Comparison of ENCODE assay signal across 8 cellular contexts in the genomic region with DNA sequence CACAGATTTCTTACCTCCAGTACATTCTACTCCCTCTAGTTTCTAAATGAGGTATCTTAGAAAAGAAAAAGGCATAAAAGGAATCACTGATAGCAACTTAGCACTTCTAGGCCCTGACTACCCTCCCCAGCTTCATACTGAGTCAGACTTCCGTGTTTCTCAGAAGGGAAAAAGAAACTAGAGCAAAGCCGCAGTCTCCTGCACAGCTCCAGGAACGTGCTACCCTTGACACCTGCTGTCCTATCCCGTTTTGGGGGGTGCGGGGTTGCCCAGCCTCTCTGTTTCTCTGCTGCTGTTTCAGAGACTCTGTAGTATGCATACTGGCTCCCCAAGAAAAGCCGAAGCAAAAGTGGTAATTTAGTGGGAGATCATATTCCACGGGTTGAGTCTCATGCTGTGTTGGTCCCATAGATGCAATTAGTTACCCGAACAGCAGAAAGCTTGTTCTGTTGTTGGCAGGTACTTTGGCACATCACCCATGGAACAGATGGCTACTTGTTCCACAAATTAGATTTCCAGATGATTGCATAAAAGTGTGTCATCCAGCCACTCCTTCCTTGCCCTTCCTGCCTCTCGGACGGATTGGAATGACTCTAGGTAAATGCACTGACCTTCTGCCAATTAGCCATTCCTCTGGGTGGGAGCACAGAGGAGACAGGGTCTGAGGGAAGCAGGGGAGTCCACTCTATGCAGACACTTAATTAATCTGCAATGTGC.
DNase-seq lines count a peak whose midpoint lies in the region; TF ChIP-seq lines count a peak whose summit lies in the region.

No MANE protein-coding gene starts in this region.

- no peaks in the 10 kb centered on the region for H3K4me1 Mint-ChIP-seq in osteocyte (ENCODE audit: unreplicated experiment)

- peaks cover 5% of the 10 kb centered on the region for H3K4me1 ChIP-seq in smooth muscle cell (ENCODE audit: low read depth)

- DNase-seq in CD1c-positive myeloid dendritic cell (ENCODE audit: extremely low spot score): peak; percentile 29
- DNase-seq in NCI-H2227 treated with DMSO at 0.1 percent for 48 hours (lab: John Stamatoyannopoulos, UW): peak; percentile 59
- peak; percentile 28 for DNase-seq in activated T-cell treated with anti-CD3 and anti-CD28 coated beads for 1 hour (ENCODE audit: low read depth)
- peak; percentile 80 for DNase-seq in osteocyte (ENCODE audit: extremely low spot score, unreplicated experiment)
- no peak for DNase-seq in COLO829 (ENCODE audit: low spot score)
- no peak for DNase-seq in smooth muscle cell (lab: John Stamatoyannopoulos, UW; ENCODE audit: unreplicated experiment)
- DNase-seq in nucleus accumbens (lab: John Stamatoyannopoulos, UW): no peak
- no peak for DNase-seq in GDM1 (lab: John Stamatoyannopoulos, UW)

- no peaks in the 10 kb centered on the region for H3F3A ChIP-seq in smooth muscle cell (ENCODE audit: low read depth)

- peaks cover 26% of the 10 kb centered on the region for H3K27me3 ChIP-seq in smooth muscle cell (ENCODE audit: low read depth)

- no peak overlapping the region for H3K9ac ChIP-seq in smooth muscle cell (ENCODE audit: low read depth)

- peaks cover 13% of the 10 kb centered on the region for H3K9me3 Mint-ChIP-seq in osteocyte (ENCODE audit: unreplicated experiment)

- no peaks in the 10 kb centered on the region for H3K36me3 Mint-ChIP-seq in osteocyte (ENCODE audit: unreplicated experiment)

- H3K9me3 ChIP-seq in smooth muscle cell (replicated peaks; ENCODE audit: low read depth): no peaks in the 10 kb centered on the region

- no peak overlapping the region for H2AFZ ChIP-seq in smooth muscle cell (ENCODE audit: low read depth)

- whole genome bisulfite sequencing in smooth muscle cell (ENCODE audit: low lambda C conversion rate): 92% methylated on average over 10 of the region's 10 CpGs

- no peak overlapping the region for H3K4me3 Mint-ChIP-seq in osteocyte (ENCODE audit: unreplicated experiment)

- no peaks in the 10 kb centered on the region for H4K20me1 ChIP-seq in smooth muscle cell (ENCODE audit: low read depth)

- H3K27ac Mint-ChIP-seq in osteocyte (ENCODE audit: unreplicated experiment): no peak overlapping the region

- TF ChIP-seq CTCF in osteocyte (IDR thresholded peaks at IDR 0.05) (no peak), smooth muscle cell (IDR thresholded peaks at IDR 0.05; ENCODE audit: borderline replicate concordance, insufficient read depth, poor library complexity, severe bottlenecking) (no peak)

- no peaks in the 10 kb centered on the region for H3K79me2 ChIP-seq in smooth muscle cell (ENCODE audit: low read depth)

- no peak overlapping the region for H3K4me2 ChIP-seq in smooth muscle cell

- no peaks in the 10 kb centered on the region for H3K27me3 Mint-ChIP-seq in osteocyte (ENCODE audit: unreplicated experiment)

- no peak overlapping the region for H3K4me3 ChIP-seq in smooth muscle cell

- H3K36me3 ChIP-seq in smooth muscle cell (ENCODE audit: low read depth): no peaks in the 10 kb centered on the region

- H3K27ac ChIP-seq in smooth muscle cell (ENCODE audit: low read depth): no peak overlapping the region

Comparison
In these comparisons a context has a peak if more than half of its experiments do, and no peak if none do; other contexts are left out.
1. DNase-seq: peak in CD1c-positive myeloid dendritic cell (single experiment), NCI-H2227 treated with DMSO at 0.1 percent for 48 hours (single experiment), activated T-cell treated with anti-CD3 and anti-CD28 coated beads for 1 hour (single experiment) and osteocyte (single experiment); none in COLO829 (single experiment), smooth muscle cell (single experiment), nucleus accumbens (0 of 56) and GDM1 (single experiment).